Comparison of ENCODE assay signal across 17 cellular contexts in the genomic region with DNA sequence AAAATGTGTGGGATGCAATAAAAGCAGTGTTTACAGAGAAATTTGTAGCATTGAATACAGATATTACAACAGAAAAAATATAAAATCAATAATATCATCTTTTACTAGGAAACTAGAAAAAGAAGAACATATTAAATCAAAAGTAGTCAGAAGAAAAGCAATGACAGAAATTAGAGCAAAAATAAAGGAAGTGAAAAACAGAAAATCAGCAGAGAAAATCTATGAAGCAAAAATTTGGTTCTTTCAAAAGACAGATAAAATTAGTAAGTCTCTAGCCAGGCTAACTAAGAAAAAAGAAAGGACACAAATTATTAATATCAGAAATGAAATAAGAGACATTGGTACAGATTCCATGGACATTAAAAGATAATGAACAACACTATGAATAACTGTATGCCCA.
DNase-seq lines count a peak whose midpoint lies in the region; ATAC-seq, FAIRE-seq and TF ChIP-seq lines count a peak whose summit lies in the region.
"Had no signal": no experiment of that assay in that cellular context is flagged by ENCODE, and none has a peak within 500 bp of the region (broad histone marks: within the 10 kb centered on the region; RNA-seq: fewer than 3 reads in every experiment).

No MANE protein-coding gene starts in this region.

- H4K20me1 ChIP-seq in DOHH2 (ENCODE audit: control insufficient read depth, insufficient read depth, low read depth, low read length), result no peaks in the 10 kb centered on the region
- no peaks in the 10 kb centered on the region for H4K20me1 ChIP-seq in GM12878 (ENCODE audit: control insufficient read depth, insufficient read depth)

- H3K79me2 ChIP-seq in DOHH2 (ENCODE audit: control insufficient read depth, low read length) (no peaks in the 10 kb centered on the region), GM12878 (ENCODE audit: control insufficient read depth, insufficient read depth, low read length) (no peaks in the 10 kb centered on the region)

- in situ Hi-C loops in GM12878 (cut with MboI), result no loop called here

- H3K4me1 ChIP-seq in DOHH2 (ENCODE audit: control insufficient read depth, low read length), result peaks cover 41% of the 10 kb centered on the region
- H3K4me1 ChIP-seq in GM12878 (ENCODE audit: control insufficient read depth, insufficient read depth, low read length), result peaks cover 28% of the 10 kb centered on the region
- no peaks in the 10 kb centered on the region for H3K4me1 ChIP-seq in testis
- H3K4me1 ChIP-seq in gastroesophageal sphincter, result no peaks in the 10 kb centered on the region
- H3K4me1 ChIP-seq: A549, Caco-2 had no signal

- no peak for TF ChIP-seq POLR2A in GM12878 (IDR thresholded peaks at IDR 0.05; ENCODE audit: low read depth, low read length)
- no peak for TF ChIP-seq POLR2A in testis (IDR thresholded peaks at IDR 0.05)
- no peak for TF ChIP-seq POLR2A in gastroesophageal sphincter (IDR thresholded peaks at IDR 0.05)

- H3K36me3 Mint-ChIP-seq in stimulated activated naive B cell treated with anti-CD40 and anti-IgM and Interleukin-4, amounts not matched to agents 10 μg/mL and 1 μg/mL and 100 μg/mL, for 72 hours, result peaks cover 3 to 23% of the 10 kb centered on the region in 2 donors
- H3K36me3 Mint-ChIP-seq: CD14-positive monocyte had no signal

- peaks cover 5% of the 10 kb centered on the region; the same call in 1 of the 2 replicates for H3K36me3 ChIP-seq in DOHH2 (ENCODE audit: control insufficient read depth, low read length)
- H3K36me3 ChIP-seq in GM12878 (ENCODE audit: control insufficient read depth in 2 of 2, insufficient read depth in 2 of 2, low read length in 1 of 2), result no peaks in the 10 kb centered on the region
- H3K36me3 ChIP-seq in testis (ENCODE audit: low read depth, missing control alignments), result no peaks in the 10 kb centered on the region
- no peaks in the 10 kb centered on the region for H3K36me3 ChIP-seq in gastroesophageal sphincter

- H3K4me3 ChIP-seq in DOHH2 (ENCODE audit: low read length) (peak overlapping the region; percentile 61), GM12878 (no peak overlapping the region), testis (no peak overlapping the region), gastroesophageal sphincter (no peak overlapping the region)
- H3K4me3 ChIP-seq: A549, K562 had no signal

- no peaks in the 10 kb centered on the region for H3K27me3 ChIP-seq in DOHH2 (ENCODE audit: control insufficient read depth, low read length)
- H3K27me3 ChIP-seq in GM12878 (replicated peaks in 1 of 2; ENCODE audit: control insufficient read depth in 2 of 2, insufficient read depth in 2 of 2, low read length in 1 of 2), result no peaks in the 10 kb centered on the region
- H3K27me3 ChIP-seq in testis, result no peaks in the 10 kb centered on the region
- no peaks in the 10 kb centered on the region for H3K27me3 ChIP-seq in gastroesophageal sphincter

- TF ChIP-seq CTCF in DOHH2 (IDR thresholded peaks at IDR 0.05; ENCODE audit: low read depth, low read length, poor library complexity, severe bottlenecking) (no peak), GM12878 (IDR thresholded peaks at IDR 0.05 in 2 of 3, conservative IDR thresholded peaks at IDR 0.05 in 1 of 3; ENCODE audit: control insufficient read depth in 2 of 3, extremely low read depth in 1 of 3, insufficient read depth in 1 of 3, low read depth in 3 of 3, low read length in 3 of 3) (no peak), testis (IDR thresholded peaks at IDR 0.05) (no peak), gastroesophageal sphincter (IDR thresholded peaks at IDR 0.05) (no peak)

- intact Hi-C loops in GM12878 (cut with micrococcal nuclease; ENCODE audit: unreplicated experiment), result no loop called here
- intact Hi-C loops in testis (cut with DNase I; ENCODE audit: low total_unique reads), result no loop called here

- H3K9me2 ChIP-seq in DOHH2 (replicated peaks; ENCODE audit: control insufficient read depth, low read length), result no peaks in the 10 kb centered on the region

- POLR2A ChIA-PET in GM12878 (lab: Charles Lee), result no interaction called here

- DNase-seq in GM12878 (ENCODE audit: low read depth, low spot score), result no peak
- no peak for DNase-seq in stimulated activated naive B cell treated with anti-CD40 and anti-IgM and Interleukin-4, amounts not matched to agents 10 μg/mL and 1 μg/mL and 100 μg/mL, for 72 hours
- DNase-seq in testis, result no peak
- no peak for DNase-seq in stimulated activated CD4-positive, alpha-beta T cell treated with anti-CD3 and anti-CD28 coated beads, Interleukin-2, amount 100 ng/mL, for 48 hours
- DNase-seq: Caco-2; CD8-positive, alpha-beta memory T cell; DND-41; GF-D8; HCEC 1CT; HFFc6 had no signal

- CTCF ChIA-PET in GM12878 (lab: Yijun Ruan, JAX), result no interaction called here

- H3K9me3 Mint-ChIP-seq in stimulated activated naive B cell treated with anti-CD40 and anti-IgM and Interleukin-4, amounts not matched to agents 10 μg/mL and 1 μg/mL and 100 μg/mL, for 72 hours, result peaks cover 23 to 28% of the 10 kb centered on the region in 2 donors

- H3K9me3 ChIP-seq in DOHH2 (ENCODE audit: control insufficient read depth, insufficient read depth, low read length), result peaks cover 15% of the 10 kb centered on the region; the same call in 1 of the 2 replicates
- H3K9me3 ChIP-seq in GM12878 (replicated peaks; ENCODE audit: control insufficient read depth, insufficient read depth, low read length), result peaks cover 10% of the 10 kb centered on the region; the same call in 2 of the 3 replicates
- H3K9me3 ChIP-seq in testis, result no peaks in the 10 kb centered on the region
- H3K9me3 ChIP-seq in gastroesophageal sphincter, result peaks cover 0 to 4% (median 0%) of the 10 kb centered on the region in 3 donors

- H3K27ac Mint-ChIP-seq in stimulated activated naive B cell treated with anti-CD40 and anti-IgM and Interleukin-4, amounts not matched to agents 10 μg/mL and 1 μg/mL and 100 μg/mL, for 72 hours, result no peak overlapping the region
- H3K27ac Mint-ChIP-seq: CD14-positive monocyte; CD8-positive, alpha-beta memory T cell; HFFc6 had no signal

- no peak overlapping the region for H2AFZ ChIP-seq in GM12878 (ENCODE audit: control insufficient read depth, low read depth, low read length)

- no TSS peak for BruUV-seq in GM12878 (replicated peaks; lab: Mats Ljungman, UMichigan)

- peak overlapping the region; percentile 77 for H3K27ac ChIP-seq in DOHH2 (ENCODE audit: low read depth, low read length)
- no peak overlapping the region for H3K27ac ChIP-seq in GM12878 (ENCODE audit: control insufficient read depth, insufficient read depth)
- no peak overlapping the region for H3K27ac ChIP-seq in testis
- H3K27ac ChIP-seq in gastroesophageal sphincter, result no peak overlapping the region
- H3K27ac ChIP-seq: A549 had no signal

- H3K4me2 ChIP-seq in DOHH2 (ENCODE audit: low read length) (peak overlapping the region; percentile 66), GM12878 (ENCODE audit: control insufficient read depth, insufficient read depth) (peak overlapping the region; percentile 22; the same call in 1 of the 2 replicates)
- H3K4me2 ChIP-seq: A549 had no signal

- H3K4me1 Mint-ChIP-seq in stimulated activated naive B cell treated with anti-CD40 and anti-IgM and Interleukin-4, amounts not matched to agents 10 μg/mL and 1 μg/mL and 100 μg/mL, for 72 hours, result peaks cover 27 to 48% of the 10 kb centered on the region in 2 donors

- H3K27me3 Mint-ChIP-seq in stimulated activated naive B cell treated with anti-CD40 and anti-IgM and Interleukin-4, amounts not matched to agents 10 μg/mL and 1 μg/mL and 100 μg/mL, for 72 hours, result peaks cover 0 to 6% of the 10 kb centered on the region in 2 donors

- TF ChIP-seq RAD21 in GM12878 (IDR thresholded peaks at IDR 0.05; ENCODE audit: insufficient read depth, low read depth, low read length), result no peak

- H3K4me3 Mint-ChIP-seq in stimulated activated naive B cell treated with anti-CD40 and anti-IgM and Interleukin-4, amounts not matched to agents 10 μg/mL and 1 μg/mL and 100 μg/mL, for 72 hours, result no peak overlapping the region
- H3K4me3 Mint-ChIP-seq: CD14-positive monocyte, HFFc6 had no signal

- RAD21 ChIA-PET in GM12878 (lab: Charles Lee; ENCODE audit: unreplicated experiment), result no interaction called here

- peak; percentile 52 for ATAC-seq in HG03378 (IDR thresholded peaks at IDR 0.05; ENCODE audit: unreplicated experiment)
- ATAC-seq in GM12878, result no peak; the same call in 2 of the 3 replicates
- peak; percentile 39 to 51 for ATAC-seq in stimulated activated naive B cell treated with anti-CD40 and anti-IgM and Interleukin-4, amounts not matched to agents 10 μg/mL and 1 μg/mL and 100 μg/mL, for 72 hours (replicated peaks)
- no peak for ATAC-seq in gastroesophageal sphincter
- ATAC-seq: A549, K562 had no signal

- TF ChIP-seq EP300 in GM12878 (IDR thresholded peaks at IDR 0.05; ENCODE audit: borderline replicate concordance in 1 of 2, control insufficient read depth in 1 of 2, low read depth in 2 of 2, low read length in 2 of 2), result no peak
- no peak for TF ChIP-seq EP300 in gastroesophageal sphincter (IDR thresholded peaks at IDR 0.05)

- H3K9ac ChIP-seq in GM12878 (ENCODE audit: control insufficient read depth, insufficient read depth, low read length), result no peak overlapping the region

- peaks cover 5% of the 10 kb centered on the region for H3F3A ChIP-seq in DOHH2 (ENCODE audit: control insufficient read depth, insufficient read depth)

- FAIRE-seq in GM12878 (lab: Jason Lieb, UNC), result no peak
- FAIRE-seq: A549, GM18507, K562 had no signal

- SMC1A ChIA-PET in GM12878 (lab: Charles Lee; ENCODE audit: uncharacterized antibody, unreplicated experiment), result no interaction called here

TF ChIP-seq in GM12878, 131 proteins besides CTCF, POLR2A, EP300 and RAD21 (continues in another document):
- TF ChIP-seq, protein P1, sequence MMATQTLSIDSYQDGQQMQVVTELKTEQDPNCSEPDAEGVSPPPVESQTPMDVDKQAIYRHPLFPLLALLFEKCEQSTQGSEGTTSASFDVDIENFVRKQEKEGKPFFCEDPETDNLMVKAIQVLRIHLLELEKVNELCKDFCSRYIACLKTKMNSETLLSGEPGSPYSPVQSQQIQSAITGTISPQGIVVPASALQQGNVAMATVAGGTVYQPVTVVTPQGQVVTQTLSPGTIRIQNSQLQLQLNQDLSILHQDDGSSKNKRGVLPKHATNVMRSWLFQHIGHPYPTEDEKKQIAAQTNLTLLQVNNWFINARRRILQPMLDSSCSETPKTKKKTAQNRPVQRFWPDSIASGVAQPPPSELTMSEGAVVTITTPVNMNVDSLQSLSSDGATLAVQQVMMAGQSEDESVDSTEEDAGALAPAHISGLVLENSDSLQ (IDR thresholded peaks at IDR 0.05), result no peak
- TF ChIP-seq ESRRA (IDR thresholded peaks at IDR 0.05; ENCODE audit: low read length) (no peak), SPI1 (IDR thresholded peaks at IDR 0.05; ENCODE audit: borderline replicate concordance, insufficient read depth, low read depth, low read length) (peak; percentile 54; the same call in 1 of the 2 replicates), NRF1 (conservative IDR thresholded peaks at IDR 0.05; ENCODE audit: low read depth, low read length) (no peak), CREB1 (IDR thresholded peaks at IDR 0.05; ENCODE audit: low read depth) (no peak), JUNB (IDR thresholded peaks at IDR 0.05) (peak; percentile 44)

Comparison
In these comparisons a context has a peak if more than half of its experiments do, and no peak if none do; other contexts are left out.
1. ATAC-seq: peak in HG03378 (single experiment) and stimulated activated naive B cell treated with anti-CD40 and anti-IgM and Interleukin-4, amounts not matched to agents 10 μg/mL and 1 μg/mL and 100 μg/mL, for 72 hours (2 of 2); none in GM12878 (single experiment) and gastroesophageal sphincter (single experiment).